In the genomic region with DNA sequence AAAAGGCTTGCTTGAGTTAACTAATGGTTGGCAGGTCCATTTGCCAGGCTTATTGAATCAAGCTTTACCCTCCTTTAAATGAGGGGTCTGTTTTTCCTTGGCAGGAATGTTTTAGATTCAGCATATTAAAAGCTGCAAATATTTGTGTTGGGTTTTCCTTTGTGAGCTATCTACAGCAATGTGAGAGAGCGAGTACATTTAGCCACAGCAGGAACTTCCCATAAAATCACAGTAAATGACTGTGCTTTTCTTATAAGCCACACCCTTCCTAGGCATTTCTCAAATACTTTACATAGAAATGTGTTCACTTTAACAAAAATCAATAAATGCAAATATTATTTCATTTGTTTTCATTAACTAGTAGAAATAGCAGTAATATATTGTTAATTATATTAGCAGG, we compare ENCODE assay signal across 1 cellular context.
TF ChIP-seq lines count a peak whose summit lies in the region.

No MANE protein-coding gene starts in this region.

TF ChIP-seq in H1, 55 proteins besides CTCF, POLR2A, EP300 and RAD21:
- TF ChIP-seq JUN (IDR thresholded peaks at IDR 0.05; ENCODE audit: low read depth, low read length), result no peak
- TF ChIP-seq BACH1 (IDR thresholded peaks at IDR 0.05; ENCODE audit: low read length), result no peak
- no peak for TF ChIP-seq RFX5 (IDR thresholded peaks at IDR 0.05; ENCODE audit: borderline replicate concordance, low read depth, low read length)
TF ChIP-seq in H1: peak in this region for 0.
